34 cellular contexts compared by ENCODE assay signal in the genomic region with DNA sequence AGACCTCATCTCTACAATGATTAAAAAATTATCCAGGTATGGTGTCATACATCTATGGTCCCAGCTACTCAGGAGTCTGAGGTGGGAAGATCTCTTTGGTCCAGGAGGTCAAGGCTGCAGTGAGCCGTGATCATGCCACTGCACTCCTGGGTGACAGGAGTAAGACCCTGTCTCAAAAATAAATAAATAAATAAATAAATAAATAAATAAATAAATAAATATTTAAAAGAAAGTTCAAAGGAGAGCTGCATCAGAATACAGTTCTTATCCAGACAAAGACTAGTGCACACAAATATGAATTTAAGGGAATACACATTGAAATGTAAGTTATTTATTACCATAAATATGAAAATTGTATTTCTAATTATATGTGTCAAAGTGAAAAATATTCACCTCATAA.
"Had no signal": no experiment of that assay in that cellular context is flagged by ENCODE, and none has a peak within 500 bp of the region (broad histone marks: within the 10 kb centered on the region; RNA-seq: fewer than 3 reads in every experiment).

No MANE protein-coding gene starts in this region.

- H3K4me3 ChIP-seq: adrenal gland, ascending aorta, body of pancreas, breast epithelium, cardiac muscle cell had no signal

- DNase-seq: activated effector memory CD4-positive, alpha-beta T cell treated with anti-CD3 and anti-CD28 coated beads, Interleukin-2, amount 50 U/mL, for 16 hours; activated effector memory CD4-positive, alpha-beta T cell treated with Interleukin-2 at 50 U/mL for 16 hours; activated gamma-delta T cell; activated gamma-delta T cell treated with Interleukin-2 at 50 U/mL for 16 hours; activated naive CD4-positive, alpha-beta T cell; activated naive CD4-positive, alpha-beta T cell treated with anti-CD3 and anti-CD28 coated beads for 36 hours; activated naive CD4-positive, alpha-beta T cell treated with anti-CD3 and anti-CD28 coated beads, Interleukin-2, amount 10 ng/mL, durations not matched to agents 7 days and 5 days; activated naive CD4-positive, alpha-beta T cell treated with anti-CD3 and anti-CD28 coated beads, Interleukin-2, amount 50 U/mL, for 16 hours; activated naive CD4-positive, alpha-beta T cell treated with Interleukin-2 at 50 U/mL for 16 hours; activated naive CD8-positive, alpha-beta T cell treated with anti-CD3 and anti-CD28 coated beads for 36 hours; activated naive CD8-positive, alpha-beta T cell treated with anti-CD3 and anti-CD28 coated beads, Interleukin-2, amount 10 ng/mL, durations not matched to agents 7 days and 5 days; activated naive CD8-positive, alpha-beta T cell treated with anti-CD3 and anti-CD28 coated beads, Interleukin-2, amount 50 U/mL, for 24 hours; activated T-cell treated with anti-CD3 and anti-CD28 coated beads, Interleukin-2, amount 50 U/mL, for 1 hour; activated T-cell treated with anti-CD3 and anti-CD28 coated beads, Interleukin-2, amount 50 U/mL, for 24 hours; activated T-cell treated with anti-CD3 and anti-CD28 coated beads, Interleukin-2, amount 50 U/mL, for 4 hours; activated T-cell treated with anti-CD3 and anti-CD28 coated beads, Interleukin-2, amount 50 U/mL, for 48 hours; activated T-cell treated with anti-CD3 and anti-CD28 coated beads, Interleukin-2, amount 50 U/mL, for 72 hours; adrenal gland; amniotic stem cell; amygdala; anterior cingulate cortex; aorta; body of pancreas; brain microvascular endothelial cell; caudate nucleus; central memory CD4-positive, alpha-beta T cell; cerebellar nuclear complex had no signal

- ATAC-seq: activated naive CD4-positive, alpha-beta T cell treated with anti-CD3 and anti-CD28 coated beads, Interleukin-2, amount 50 U/mL, for 72 hours; activated naive CD8-positive, alpha-beta T cell treated with anti-CD3 and anti-CD28 coated beads, Interleukin-2, amount 50 U/mL, for 24 hours; activated T-cell treated with anti-CD3 and anti-CD28 coated beads, Interleukin-2, amount 50 U/mL, for 4 hours; activated T-cell treated with anti-CD3 and anti-CD28 coated beads, Interleukin-2, amount 50 U/mL, for 72 hours; activated T-helper 17 cell treated with anti-CD3 and anti-CD28 coated beads, Interleukin-2, amount 50 U/mL, for 72 hours; body of pancreas had no signal

- H3K36me3 ChIP-seq: adrenal gland, ascending aorta, brain microvascular endothelial cell, breast epithelium, cardiac muscle cell had no signal

- H3K9me3 ChIP-seq: adrenal gland, ascending aorta, body of pancreas had no signal

- H3K4me1 ChIP-seq: adrenal gland, ascending aorta, body of pancreas, breast epithelium had no signal

- H3K27ac ChIP-seq: adrenal gland, ascending aorta, body of pancreas, brain microvascular endothelial cell, breast epithelium, cardiac muscle cell had no signal

- H3K27me3 ChIP-seq: adrenal gland, ascending aorta, body of pancreas, brain microvascular endothelial cell, breast epithelium, cardiac muscle cell had no signal

- FAIRE-seq: astrocyte, bronchial epithelial cell had no signal
